Comparison of ENCODE assay signal across 8 cellular contexts in genomic region chr12:47705571-47706425, GRCh38. TPM values are rescaled to one million over a fixed set of nuclear protein-coding genes. Genes with fewer than 3 reads are reported as not detected.
DNase-seq lines count a peak whose midpoint lies in the region; ATAC-seq, FAIRE-seq and TF ChIP-seq lines count a peak whose summit lies in the region.

RPAP3 (minus strand) TSS chr12:47706030; CDS start chr12:47702840, 3,190 bp downstream.

- peaks cover 62% of the 10 kb centered on the region for H3K4me1 Mint-ChIP-seq in activated T-cell treated with anti-CD3 and anti-CD28 coated beads, Interleukin-2, amount 50 U/mL, for 72 hours (ENCODE audit: low read depth)

- no peaks in the 10 kb centered on the region for H3K9me3 Mint-ChIP-seq in activated T-cell treated with anti-CD3 and anti-CD28 coated beads, Interleukin-2, amount 50 U/mL, for 72 hours

- H3K4me1 ChIP-seq in KMS-11 (ENCODE audit: low read depth, poor library complexity, severe bottlenecking) = peaks cover 24% of the 10 kb centered on the region
- H3K4me1 ChIP-seq in esophagus squamous epithelium = peaks cover 2 to 44% (median 6%) of the 10 kb centered on the region in 3 donors

- FAIRE-seq in RCC 7860 (lab: Jason Lieb, UNC) = peak; percentile 54

- H3K4me3 Mint-ChIP-seq in activated T-cell treated with anti-CD3 and anti-CD28 coated beads, Interleukin-2, amount 50 U/mL, for 72 hours = peak within 1 kb of the TSS; percentile 91 to 99

- peak within 1 kb of the TSS; percentile 67 for H3K27ac ChIP-seq in KMS-11
- H3K27ac ChIP-seq in esophagus squamous epithelium = peak within 1 kb of the TSS; percentile 91 to 95 (median 94)

- no peaks in the 10 kb centered on the region for H4K20me1 ChIP-seq in KMS-11 (ENCODE audit: insufficient read depth)

- H3K9me3 ChIP-seq in esophagus squamous epithelium = no peaks in the 10 kb centered on the region

- intact Hi-C loops in esophagus squamous epithelium (cut with DNase I) = no loop called here

- peaks cover 35% of the 10 kb centered on the region for H3K79me2 ChIP-seq in KMS-11 (ENCODE audit: insufficient read depth, low read depth)

- peak; percentile 99 for DNase-seq in DMS53 treated with DMSO at 0.1 percent for 48 hours (lab: John Stamatoyannopoulos, UW; ENCODE audit: unreplicated experiment)
- peak; percentile 74 for DNase-seq in RCC 7860 (ENCODE audit: low spot score)
- DNase-seq in activated T-cell treated with anti-CD3 and anti-CD28 coated beads, Interleukin-2, amount 50 U/mL, for 72 hours = peak; percentile 99
- DNase-seq in esophagus squamous epithelium (lab: John Stamatoyannopoulos, UW) = peak; percentile 87
- DNase-seq in myocyte (ENCODE audit: low read depth) = peak; percentile 95
- DNase-seq in stimulated activated CD8-positive, alpha-beta memory T cell treated with anti-CD3 and anti-CD28 coated beads, Interleukin-7, amount 100 ng/mL, for 48 hours (ENCODE audit: extremely low read depth in 1 of 2, low read depth in 1 of 2) = peak; percentile 96 to 97

- H3K4me3 ChIP-seq in KMS-11 (IDR thresholded peaks at IDR 0.05; ENCODE audit: insufficient read depth, low read depth, low read length) (no peak within 1 kb of the TSS), esophagus squamous epithelium (peak within 1 kb of the TSS; percentile 90 to 99 (median 94))

- TF ChIP-seq POLR2A in esophagus squamous epithelium (IDR thresholded peaks at IDR 0.05) = peak in 3 of 4 donors; percentile 11 to 80 (median 68)

- peak within 1 kb of the TSS; percentile 99 for H3K27ac Mint-ChIP-seq in activated T-cell treated with anti-CD3 and anti-CD28 coated beads, Interleukin-2, amount 50 U/mL, for 72 hours

- no peaks in the 10 kb centered on the region for H3K27me3 Mint-ChIP-seq in activated T-cell treated with anti-CD3 and anti-CD28 coated beads, Interleukin-2, amount 50 U/mL, for 72 hours (ENCODE audit: low read depth)

- no peaks in the 10 kb centered on the region for H3K27me3 ChIP-seq in KMS-11 (ENCODE audit: insufficient read depth, low read depth)
- H3K27me3 ChIP-seq in esophagus squamous epithelium = no peaks in the 10 kb centered on the region

- TF ChIP-seq CTCF in KMS-11 (conservative IDR thresholded peaks at IDR 0.05; ENCODE audit: low read depth, low read length) (peak; percentile 60), esophagus squamous epithelium (IDR thresholded peaks at IDR 0.05) (peak; percentile 46 to 82 (median 68))

- peak within 1 kb of the TSS; percentile 79 for H3K4me2 ChIP-seq in KMS-11

- peak within 1 kb of the TSS; percentile 77 for H2AFZ ChIP-seq in KMS-11 (ENCODE audit: low read depth)

- H3K36me3 ChIP-seq in KMS-11 (ENCODE audit: insufficient read depth) (no peaks in the 10 kb centered on the region), esophagus squamous epithelium (peaks cover 0 to 14% (median 0%) of the 10 kb centered on the region in 3 donors)

- ATAC-seq in GM21723 (IDR thresholded peaks at IDR 0.05; ENCODE audit: unreplicated experiment) = peak; percentile 82
- ATAC-seq in activated T-cell treated with anti-CD3 and anti-CD28 coated beads, Interleukin-2, amount 50 U/mL, for 72 hours (replicated peaks in 1 of 2) = peak; percentile 95 to 96

- peaks cover 4 to 21% of the 10 kb centered on the region in 2 donors for H3K36me3 Mint-ChIP-seq in activated T-cell treated with anti-CD3 and anti-CD28 coated beads, Interleukin-2, amount 50 U/mL, for 72 hours (ENCODE audit: insufficient read depth in 2 of 2)

- 0% methylated on average over 4 of the region's 66 CpGs for WGBS in esophagus squamous epithelium, 2 donors

- H3K9ac ChIP-seq in KMS-11 = peak within 1 kb of the TSS; percentile 66

RNA-seq across cellular contexts. Expression of gene RPAP3, which starts in this region (rescaled TPM):
- 10 to 100 TPM; 34.4 to 36.0 TPM for total RNA-seq in activated T-cell treated with anti-CD3 and anti-CD28 coated beads, Interleukin-2, amount 50 U/mL, for 72 hours
- total RNA-seq in esophagus squamous epithelium (10 to 100 TPM in 3 of 4 donors, 1 to 10 TPM in 1; 7.7 to 20.3 (median 17.7) TPM), myocyte (16.3 and 19.7 TPM in 2 replicates)
- 12.8 TPM for polyA plus RNA-seq in myocyte (2012)
